In genomic region chr6:39980839-39981580, GRCh38 we compare ENCODE assay signal across 9 cellular contexts. TPM values are rescaled to one million over a fixed set of nuclear protein-coding genes. Genes with fewer than 3 reads are reported as not detected.
A peak's percentile ranks its signal among the peaks of the same experiment; 100 is the strongest.
DNase-seq lines count a peak whose midpoint lies in the region; ATAC-seq and TF ChIP-seq lines count a peak whose summit lies in the region.
"Had no signal": no experiment of that assay in that cellular context is flagged by ENCODE, and none has a peak within 500 bp of the region (broad histone marks: within the 10 kb centered on the region; RNA-seq: fewer than 3 reads in every experiment).

No MANE protein-coding gene starts in this region.

- H3K36me3 ChIP-seq in WERI-Rb-1 = no peaks in the 10 kb centered on the region
- no peaks in the 10 kb centered on the region for H3K36me3 ChIP-seq in cardiac muscle cell

- no peak overlapping the region for H3K27ac ChIP-seq in WERI-Rb-1
- H3K27ac ChIP-seq in cardiac muscle cell = peak overlapping the region; percentile 7

- H3K4me3 ChIP-seq in WERI-Rb-1 (ENCODE audit: low read depth, low read length) (no peak overlapping the region), cardiac muscle cell (no peak overlapping the region)

- peak; percentile 9 for DNase-seq in activated CD4-positive, alpha-beta memory T cell treated with anti-CD3 and anti-CD28 coated beads for 36 hours
- no peak for DNase-seq in activated CD4-positive, alpha-beta memory T cell treated with anti-CD3 and anti-CD28 coated beads, Interleukin-2, amount 10 ng/mL, durations not matched to agents 7 days and 5 days
- DNase-seq in NCI-H1048 (lab: John Stamatoyannopoulos, UW) = peak; percentile 6
- peak; percentile 63 for DNase-seq in WERI-Rb-1
- peak; percentile 71 to 75 for DNase-seq in cardiac muscle cell (ENCODE audit: low read depth in 1 of 2, low spot score in 1 of 2)
- DNase-seq in renal cortical epithelial cell (ENCODE audit: low read depth) = peak; percentile 58
- DNase-seq in GM10266 (ENCODE audit: extremely low spot score) = no peak
- DNase-seq: activated naive CD8-positive, alpha-beta T cell treated with anti-CD3 and anti-CD28 coated beads, Interleukin-2, amount 10 ng/mL, durations not matched to agents 7 days and 5 days had no signal

- no peak for ATAC-seq in HG02938 (IDR thresholded peaks at IDR 0.05; ENCODE audit: unreplicated experiment)

- no peaks in the 10 kb centered on the region for H3K36me3 Mint-ChIP-seq in activated CD4-positive, alpha-beta memory T cell treated with anti-CD3 and anti-CD28 coated beads for 36 hours
- H3K36me3 Mint-ChIP-seq in activated CD4-positive, alpha-beta memory T cell treated with anti-CD3 and anti-CD28 coated beads, Interleukin-2, amount 10 ng/mL, durations not matched to agents 7 days and 5 days (ENCODE audit: low read depth) = no peaks in the 10 kb centered on the region
- H3K36me3 Mint-ChIP-seq: activated naive CD8-positive, alpha-beta T cell treated with anti-CD3 and anti-CD28 coated beads, Interleukin-2, amount 10 ng/mL, durations not matched to agents 7 days and 5 days had no signal

- POLR2A ChIA-PET in activated CD4-positive, alpha-beta memory T cell treated with anti-CD3 and anti-CD28 coated beads for 36 hours (lab: Charles Lee) = no interaction called here
- POLR2A ChIA-PET in activated CD4-positive, alpha-beta memory T cell treated with anti-CD3 and anti-CD28 coated beads, Interleukin-2, amount 10 ng/mL, durations not matched to agents 7 days and 5 days (lab: Charles Lee) = no interaction called here

- peak; percentile 65 for TF ChIP-seq CTCF in WERI-Rb-1 (IDR thresholded peaks at IDR 0.05; ENCODE audit: low read depth, low read length)
- TF ChIP-seq CTCF in cardiac muscle cell (IDR thresholded peaks at IDR 0.05; ENCODE audit: low read depth, low read length) = peak; percentile 58
- TF ChIP-seq CTCF in GM10266 (IDR thresholded peaks at IDR 0.05; ENCODE audit: control insufficient read depth, insufficient read depth, low read depth, missing control alignments) = no peak

- peaks cover 7% of the 10 kb centered on the region for H3K4me1 ChIP-seq in cardiac muscle cell (ENCODE audit: low read depth)

- intact Hi-C loops in activated CD4-positive, alpha-beta memory T cell treated with anti-CD3 and anti-CD28 coated beads for 36 hours (cut with micrococcal nuclease) = no loop called here

- H3K9me3 ChIP-seq in WERI-Rb-1 (ENCODE audit: severe bottlenecking) (no peaks in the 10 kb centered on the region), cardiac muscle cell (ENCODE audit: low read depth) (no peaks in the 10 kb centered on the region)

- CTCF ChIA-PET in activated CD4-positive, alpha-beta memory T cell treated with anti-CD3 and anti-CD28 coated beads for 36 hours (lab: Charles Lee) = interaction anchor here (0.9 kb wide), 1 partner anchor 567 kb away, joined by 4 read pairs; no protein-coding TSS in a partner anchor
- CTCF ChIA-PET in activated CD4-positive, alpha-beta memory T cell treated with anti-CD3 and anti-CD28 coated beads, Interleukin-2, amount 10 ng/mL, durations not matched to agents 7 days and 5 days (lab: Charles Lee) = no interaction called here

- no peak overlapping the region for H3K4me3 Mint-ChIP-seq in activated CD4-positive, alpha-beta memory T cell treated with anti-CD3 and anti-CD28 coated beads for 36 hours
- no peak overlapping the region for H3K4me3 Mint-ChIP-seq in activated CD4-positive, alpha-beta memory T cell treated with anti-CD3 and anti-CD28 coated beads, Interleukin-2, amount 10 ng/mL, durations not matched to agents 7 days and 5 days
- H3K4me3 Mint-ChIP-seq: activated naive CD8-positive, alpha-beta T cell treated with anti-CD3 and anti-CD28 coated beads, Interleukin-2, amount 10 ng/mL, durations not matched to agents 7 days and 5 days had no signal

- H3K9me3 Mint-ChIP-seq in activated CD4-positive, alpha-beta memory T cell treated with anti-CD3 and anti-CD28 coated beads for 36 hours = no peaks in the 10 kb centered on the region
- H3K9me3 Mint-ChIP-seq in activated CD4-positive, alpha-beta memory T cell treated with anti-CD3 and anti-CD28 coated beads, Interleukin-2, amount 10 ng/mL, durations not matched to agents 7 days and 5 days = no peaks in the 10 kb centered on the region
- H3K9me3 Mint-ChIP-seq: activated naive CD8-positive, alpha-beta T cell treated with anti-CD3 and anti-CD28 coated beads, Interleukin-2, amount 10 ng/mL, durations not matched to agents 7 days and 5 days had no signal

- no peaks in the 10 kb centered on the region for H3K4me1 Mint-ChIP-seq in activated CD4-positive, alpha-beta memory T cell treated with anti-CD3 and anti-CD28 coated beads for 36 hours (ENCODE audit: low read depth)
- no peaks in the 10 kb centered on the region for H3K4me1 Mint-ChIP-seq in activated CD4-positive, alpha-beta memory T cell treated with anti-CD3 and anti-CD28 coated beads, Interleukin-2, amount 10 ng/mL, durations not matched to agents 7 days and 5 days
- H3K4me1 Mint-ChIP-seq: activated naive CD8-positive, alpha-beta T cell treated with anti-CD3 and anti-CD28 coated beads, Interleukin-2, amount 10 ng/mL, durations not matched to agents 7 days and 5 days had no signal

- no peak overlapping the region for H3K27ac Mint-ChIP-seq in activated CD4-positive, alpha-beta memory T cell treated with anti-CD3 and anti-CD28 coated beads for 36 hours
- no peak overlapping the region for H3K27ac Mint-ChIP-seq in activated CD4-positive, alpha-beta memory T cell treated with anti-CD3 and anti-CD28 coated beads, Interleukin-2, amount 10 ng/mL, durations not matched to agents 7 days and 5 days
- H3K27ac Mint-ChIP-seq: activated naive CD8-positive, alpha-beta T cell treated with anti-CD3 and anti-CD28 coated beads, Interleukin-2, amount 10 ng/mL, durations not matched to agents 7 days and 5 days had no signal

- no peaks in the 10 kb centered on the region for H3K27me3 ChIP-seq in WERI-Rb-1 (ENCODE audit: insufficient read depth, low read depth, severe bottlenecking)
- H3K27me3 ChIP-seq in cardiac muscle cell = no peaks in the 10 kb centered on the region

- peaks cover 3% of the 10 kb centered on the region for H3K27me3 Mint-ChIP-seq in activated CD4-positive, alpha-beta memory T cell treated with anti-CD3 and anti-CD28 coated beads for 36 hours
- H3K27me3 Mint-ChIP-seq in activated CD4-positive, alpha-beta memory T cell treated with anti-CD3 and anti-CD28 coated beads, Interleukin-2, amount 10 ng/mL, durations not matched to agents 7 days and 5 days = no peaks in the 10 kb centered on the region

RNA-seq across cellular contexts. Expression of gene MOCS1, which starts 46.7 kb away (rescaled TPM):
- under 1 TPM; 0.51 to 0.76 TPM for total RNA-seq in activated CD4-positive, alpha-beta memory T cell treated with anti-CD3 and anti-CD28 coated beads for 36 hours
- total RNA-seq in activated CD4-positive, alpha-beta memory T cell treated with anti-CD3 and anti-CD28 coated beads, Interleukin-2, amount 10 ng/mL, durations not matched to agents 7 days and 5 days = not detected
- total RNA-seq in cardiac muscle cell (18.9 and 21.5 TPM in 2 replicates), renal cortical epithelial cell (10.1 and 26.3 TPM in 2 replicates)
- polyA plus RNA-seq in cardiac muscle cell = 12.4 and 16.9 TPM in 2 replicates

Comparison
In these comparisons a context has a peak if more than half of its experiments do, and no peak if none do; other contexts are left out.
1. DNase-seq: peak in activated CD4-positive, alpha-beta memory T cell treated with anti-CD3 and anti-CD28 coated beads for 36 hours (single experiment), NCI-H1048 (single experiment), WERI-Rb-1 (single experiment), cardiac muscle cell (2 of 2) and renal cortical epithelial cell (single experiment); none in activated CD4-positive, alpha-beta memory T cell treated with anti-CD3 and anti-CD28 coated beads, Interleukin-2, amount 10 ng/mL, durations not matched to agents 7 days and 5 days (single experiment) and GM10266 (single experiment).